In the genomic region with DNA sequence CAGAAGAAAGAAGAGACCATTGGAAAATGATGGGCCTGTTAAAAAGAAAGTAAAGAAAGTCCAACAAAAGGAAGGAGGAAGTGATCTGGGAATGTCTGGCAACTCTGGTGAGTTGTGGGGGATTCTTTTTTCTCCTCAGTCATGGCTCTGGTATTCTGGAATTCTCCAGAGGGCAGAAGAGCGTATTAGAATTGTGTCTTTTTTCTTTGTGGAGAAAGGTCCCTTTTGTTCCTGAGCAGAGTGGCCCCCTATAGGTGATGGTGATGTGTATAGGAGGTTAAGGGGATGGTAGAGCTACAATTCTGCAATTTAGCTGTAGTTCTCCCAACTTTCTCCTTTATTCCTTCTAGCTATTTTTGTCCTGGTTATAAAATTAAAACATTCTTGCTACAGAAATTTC, we compare ENCODE assay signal across 9 cellular contexts. TPM values are rescaled to one million over a fixed set of nuclear protein-coding genes. Genes with fewer than 3 reads are reported as not detected.
DNase-seq lines count a peak whose midpoint lies in the region; ATAC-seq and TF ChIP-seq lines count a peak whose summit lies in the region.
"Had no signal": no experiment of that assay in that cellular context is flagged by ENCODE, and none has a peak within 500 bp of the region (broad histone marks: within the 10 kb centered on the region; RNA-seq: fewer than 3 reads in every experiment).

No MANE protein-coding gene starts in this region.

- CTCF ChIA-PET in T-cell (lab: Charles Lee) = interaction anchor here (1.3 to 2.9 kb wide), 3 partner anchors 12 to 16 kb away, joined by 3 to 9 read pairs (median 6); no protein-coding TSS in a partner anchor

- H3K27ac ChIP-seq in BLaER1 = no peak overlapping the region
- no peak overlapping the region for H3K27ac ChIP-seq in suprapubic skin

- peaks cover 29 to 42% (median 40%) of the 10 kb centered on the region in 3 donors for H3K4me1 Mint-ChIP-seq in T-cell

- H4K20me1 ChIP-seq in BLaER1 = peaks cover 17% of the 10 kb centered on the region

- H3K27ac Mint-ChIP-seq in T-cell = peak overlapping the region; percentile 98

- no peaks in the 10 kb centered on the region for H3K27me3 Mint-ChIP-seq in T-cell

- TF ChIP-seq CTCF in GM12875 (IDR thresholded peaks at IDR 0.05; ENCODE audit: borderline replicate concordance, insufficient read depth, low read depth, low read length) (peak; percentile 20; the same call in 1 of the 2 replicates), suprapubic skin (IDR thresholded peaks at IDR 0.05) (no peak)

- H3K4me2 ChIP-seq in BLaER1 = peak overlapping the region; percentile 74; the same call in 1 of the 2 replicates

- H3K36me3 ChIP-seq in BLaER1 (peaks cover 49% of the 10 kb centered on the region), suprapubic skin (peaks cover 33% of the 10 kb centered on the region)

- no peak for TF ChIP-seq POLR2A in suprapubic skin (IDR thresholded peaks at IDR 0.05)

- H3K27me3 ChIP-seq in BLaER1 (no peaks in the 10 kb centered on the region), suprapubic skin (no peaks in the 10 kb centered on the region)

- H3K9ac ChIP-seq in BLaER1 = no peak overlapping the region

- H3K4me3 ChIP-seq in BLaER1 (no peak overlapping the region), GM12875 (ENCODE audit: low read depth, low read length) (no peak overlapping the region), suprapubic skin (no peak overlapping the region)

- no peak for DNase-seq in T-cell
- peak; percentile 28 for DNase-seq in glomerular visceral epithelial cell (ENCODE audit: extremely low spot score)
- no peak for DNase-seq in suprapubic skin (ENCODE audit: low spot score in 2 of 2)
- DNase-seq in NCI-H187 treated with DMSO at 0.1 percent for 48 hours (lab: John Stamatoyannopoulos, UW) = no peak
- DNase-seq in NCI-H146 treated with DMSO at 0.1 percent for 48 hours (lab: John Stamatoyannopoulos, UW; ENCODE audit: unreplicated experiment) = no peak
- DNase-seq: NCI-H2029 had no signal

- H3K9me3 ChIP-seq in BLaER1 = peaks cover 4% of the 10 kb centered on the region; the same call in 1 of the 2 replicates
- H3K9me3 ChIP-seq in suprapubic skin = no peaks in the 10 kb centered on the region

- no peaks in the 10 kb centered on the region for H3K9me3 Mint-ChIP-seq in T-cell

- TF ChIP-seq EP300 in suprapubic skin (IDR thresholded peaks at IDR 0.05) = no peak

- ATAC-seq in T-cell (replicated peaks in 1 of 4) (no peak), GM21515 (IDR thresholded peaks at IDR 0.05; ENCODE audit: unreplicated experiment) (no peak)

- POLR2A ChIA-PET in T-cell (lab: Charles Lee) = no interaction called here

- H3K4me1 ChIP-seq in BLaER1 (peaks cover 27% of the 10 kb centered on the region), suprapubic skin (peaks cover 26% of the 10 kb centered on the region)

- WGBS in suprapubic skin = 52% methylated on average over 1 of the region's 1 CpG

- H3K36me3 Mint-ChIP-seq in T-cell = peaks cover 45% of the 10 kb centered on the region

- peak overlapping the region; percentile 9 to 88 (median 43) for H3K4me3 Mint-ChIP-seq in T-cell

RNA-seq across cellular contexts. Expression of gene DHFR, which starts 1.6 kb away (rescaled TPM):
- 10 to 100 TPM in 3 of 5 donors, 1 to 10 TPM in 2; 8.9 to 15.3 (median 13.4) TPM for total RNA-seq in T-cell
- total RNA-seq in suprapubic skin = 1 to 10 TPM; 4.9 to 6.8 (median 5.1) TPM

RNA-seq across cellular contexts. Expression of gene MSH3, which starts 2.0 kb away (rescaled TPM):
- total RNA-seq in T-cell (10 to 100 TPM; 10.8 to 20.8 (median 16.3) TPM), suprapubic skin (10 to 100 TPM; 11.0 to 15.0 (median 12.4) TPM)
